Comparison of ENCODE assay signal across 18 cellular contexts in the genomic region with DNA sequence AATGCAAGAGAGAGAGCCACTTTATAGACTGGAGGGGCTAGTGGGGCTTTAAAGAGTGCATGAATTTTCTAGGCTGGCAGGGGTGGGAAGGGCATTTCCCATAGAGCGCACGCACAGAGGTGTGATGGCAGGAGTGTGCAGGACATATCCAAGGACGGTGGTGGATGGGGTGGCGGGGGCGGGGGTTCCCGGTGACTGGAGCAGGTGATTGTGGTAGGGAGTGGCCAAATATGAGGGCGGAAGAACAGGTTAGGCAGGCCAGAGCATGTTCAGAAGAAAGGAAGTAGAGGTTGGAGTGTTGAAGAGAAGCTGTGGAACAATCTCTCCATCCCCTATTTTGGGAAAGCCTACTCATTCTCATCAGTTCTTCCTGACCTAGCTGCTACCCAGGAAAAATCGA. TPM values are rescaled to one million over a fixed set of nuclear protein-coding genes. Genes with fewer than 3 reads are reported as not detected.
DNase-seq lines count a peak whose midpoint lies in the region; ATAC-seq, FAIRE-seq and TF ChIP-seq lines count a peak whose summit lies in the region.
"Had no signal": no experiment of that assay in that cellular context is flagged by ENCODE, and none has a peak within 500 bp of the region (broad histone marks: within the 10 kb centered on the region; RNA-seq: fewer than 3 reads in every experiment).

No MANE protein-coding gene starts in this region.

- TF ChIP-seq RAD21 in HCT116 (IDR thresholded peaks at IDR 0.05; ENCODE audit: low read depth), result no peak

- H3K9me2 ChIP-seq in HCT116 (ENCODE audit: insufficient read depth), result no peaks in the 10 kb centered on the region

- POLR2A ChIA-PET in HCT116 (lab: Charles Lee), result no interaction called here

- no peaks in the 10 kb centered on the region; a peak in 1 of 4 replicates for H3K9me3 ChIP-seq in HCT116 (ENCODE audit: control insufficient read depth in 1 of 2, insufficient read depth in 1 of 2, low read depth in 1 of 2, low read length in 2 of 2)
- no peaks in the 10 kb centered on the region for H3K9me3 ChIP-seq in small intestine (ENCODE audit: control insufficient read depth, low read depth)
- H3K9me3 ChIP-seq: uterus had no signal

- CTCF ChIA-PET in HCT116 (lab: Charles Lee), result no interaction called here

- RAD21 ChIA-PET in HCT116 (lab: Charles Lee; ENCODE audit: low non-redundant PET in 1 of 2, low total read pairs in 2 of 2, uncharacterized antibody in 2 of 2, unreplicated experiment in 2 of 2), result no interaction called here

- no peak overlapping the region for H3K4me3 ChIP-seq in HCT116 (replicated peaks in 1 of 2; ENCODE audit: low read depth in 1 of 2, low read length in 2 of 2)
- H3K4me3 ChIP-seq in small intestine (ENCODE audit: low read depth in 1 of 2, low read length in 2 of 2), result no peak overlapping the region
- H3K4me3 ChIP-seq: BLaER1 treated with 17β-estradiol and CSF1 and Interleukin-3, amounts not matched to agents 10 nM and 100 nM; gastroesophageal sphincter; uterus had no signal

- 0 out of 2 replicates have a peak overlapping the region, but pooled peaks have one; percentile 10 for H3K9ac ChIP-seq in HCT116 (ENCODE audit: low read length)
- H3K9ac ChIP-seq: BLaER1 treated with 17β-estradiol and CSF1 and Interleukin-3, amounts not matched to agents 10 nM and 100 nM had no signal

- FAIRE-seq in small intestine (lab: Jason Lieb, UNC), result no peak
- FAIRE-seq: G401.6 had no signal

- TF ChIP-seq CTCF in HCT116 (IDR thresholded peaks at IDR 0.05 in 2 of 3, conservative IDR thresholded peaks at IDR 0.05 in 1 of 3; ENCODE audit: borderline replicate concordance in 1 of 3, insufficient read depth in 1 of 3, low read depth in 2 of 3, low read length in 2 of 3), result no peak

- no peak for TF ChIP-seq POLR2A in HCT116 (IDR thresholded peaks at IDR 0.05; ENCODE audit: borderline replicate concordance, extremely low read depth, insufficient read depth, insufficient read length)

- DNase-seq in HCT116 (ENCODE audit: low read depth, low spot score) (peak; percentile 8), NCI-H526 (lab: John Stamatoyannopoulos, UW) (peak; percentile 45 to 85), epithelial cell of prostate (ENCODE audit: low read depth, low spot score) (peak; percentile 40), small intestine (peak; percentile 80), A172 (ENCODE audit: low spot score) (no peak), glomerular visceral epithelial cell (ENCODE audit: extremely low spot score) (no peak), mesenteric fat pad (ENCODE audit: low spot score) (no peak), NCI-H1694 treated with DMSO at 0.1 percent for 48 hours (lab: John Stamatoyannopoulos, UW) (no peak)
- DNase-seq: activated CD4-positive, CD25-positive, alpha-beta regulatory T cell; activated CD8-positive, alpha-beta memory T cell treated with anti-CD3 and anti-CD28 coated beads, Interleukin-2, amount 50 U/mL, for 4 hours; left cardiac atrium; natural killer cell; NCI-H1436 treated with DMSO at 0.1 percent for 48 hours; SW 1271; uterus had no signal

- H3K27ac ChIP-seq in HCT116 (ENCODE audit: low read depth, low read length) (no peak overlapping the region), epithelial cell of prostate (peak overlapping the region; percentile 53), small intestine (ENCODE audit: low read depth in 1 of 2, low read length in 1 of 2) (no peak overlapping the region)
- H3K27ac ChIP-seq: BLaER1 treated with 17β-estradiol and CSF1 and Interleukin-3, amounts not matched to agents 10 nM and 100 nM; gastroesophageal sphincter; uterus had no signal

- peak; percentile 77 for ATAC-seq in HCT116
- ATAC-seq: gastroesophageal sphincter, left cardiac atrium, natural killer cell had no signal

- peak overlapping the region; percentile 53 for H3K4me2 ChIP-seq in HCT116 (ENCODE audit: low read length)
- H3K4me2 ChIP-seq: BLaER1 treated with 17β-estradiol and CSF1 and Interleukin-3, amounts not matched to agents 10 nM and 100 nM had no signal

- H3K4me1 ChIP-seq in HCT116 (ENCODE audit: control insufficient read depth in 1 of 2, insufficient read depth in 2 of 2, low read length in 2 of 2) (peaks cover 9 to 14% of the 10 kb centered on the region in 2 experiments), small intestine (ENCODE audit: control insufficient read depth in 2 of 2, insufficient read depth in 1 of 2, low read depth in 1 of 2, low read length in 1 of 2) (no peaks in the 10 kb centered on the region)
- H3K4me1 ChIP-seq: BLaER1 treated with 17β-estradiol and CSF1 and Interleukin-3, amounts not matched to agents 10 nM and 100 nM; gastroesophageal sphincter; uterus had no signal

- no peaks in the 10 kb centered on the region for H4K20me1 ChIP-seq in HCT116 (ENCODE audit: insufficient read depth)
- H4K20me1 ChIP-seq: BLaER1 treated with 17β-estradiol and CSF1 and Interleukin-3, amounts not matched to agents 10 nM and 100 nM had no signal

- H3K27me3 ChIP-seq in HCT116 (ENCODE audit: insufficient read depth, low read length) (no peaks in the 10 kb centered on the region), small intestine (ENCODE audit: control insufficient read depth in 2 of 2, insufficient read depth in 2 of 2, low read length in 2 of 2) (no peaks in the 10 kb centered on the region)
- H3K27me3 ChIP-seq: BLaER1 treated with 17β-estradiol and CSF1 and Interleukin-3, amounts not matched to agents 10 nM and 100 nM; gastroesophageal sphincter; uterus had no signal

- H2AFZ ChIP-seq in HCT116 (ENCODE audit: low read depth, low read length, poor library complexity, severe bottlenecking), result peak overlapping the region; percentile 40

- intact Hi-C loops in HCT116 (cut with micrococcal nuclease), result no loop called here

- 20 to 62% (median 28%) methylated on average over 7 to 8 of the region's 8 CpGs for WGBS in small intestine, 3 donors

- H3K36me3 ChIP-seq in HCT116 (ENCODE audit: control insufficient read depth in 1 of 2, insufficient read depth in 2 of 2, low read length in 2 of 2) (0 out of 4 replicates have a peak, but pooled peaks cover 0 to 2% of the 10 kb centered on the region in 2 experiments), small intestine (ENCODE audit: control insufficient read depth in 2 of 2, insufficient read depth in 2 of 2, low read length in 2 of 2) (no peaks in the 10 kb centered on the region)
- H3K36me3 ChIP-seq: gastroesophageal sphincter, uterus had no signal

- H3K79me2 ChIP-seq in HCT116 (ENCODE audit: insufficient read depth, low read length), result no peaks in the 10 kb centered on the region

- BruUV-seq in HCT116 (replicated peaks; lab: Mats Ljungman, UMichigan), result no TSS peak

TF ChIP-seq in HCT116, 20 proteins besides CTCF, POLR2A, EP300 and RAD21:
- TF ChIP-seq SP1 (IDR thresholded peaks at IDR 0.05; ENCODE audit: low read depth), result peak; percentile 38; the same call in 1 of the 2 replicates
- TF ChIP-seq TCF7L2 (IDR thresholded peaks at IDR 0.05; ENCODE audit: borderline replicate concordance, extremely low read depth, insufficient read depth, insufficient read length), result no peak
- no peak for TF ChIP-seq JUND (IDR thresholded peaks at IDR 0.05)
- TF ChIP-seq FOSL1 (IDR thresholded peaks at IDR 0.05; ENCODE audit: low read depth), result no peak
- TF ChIP-seq SIN3A (IDR thresholded peaks at IDR 0.05; ENCODE audit: low read depth), result no peak
- 0 out of 2 replicates have a peak, but pooled peaks have one; percentile 17 for TF ChIP-seq CBX3 (IDR thresholded peaks at IDR 0.05; ENCODE audit: low read depth)
- TF ChIP-seq, protein P1, sequence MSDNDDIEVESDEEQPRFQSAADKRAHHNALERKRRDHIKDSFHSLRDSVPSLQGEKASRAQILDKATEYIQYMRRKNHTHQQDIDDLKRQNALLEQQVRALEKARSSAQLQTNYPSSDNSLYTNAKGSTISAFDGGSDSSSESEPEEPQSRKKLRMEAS (IDR thresholded peaks at IDR 0.05), result peak; percentile 35; the same call in 1 of the 2 replicates
TF ChIP-seq in HCT116: peak in this region for 3.

RNA-seq across cellular contexts. Expression of a gene that starts 18.1 kb away (rescaled TPM):
- 6.6 TPM for total RNA-seq in HCT116 (2021; ENCODE audit: unreplicated experiment)
- 3.9 and 5.8 TPM in 2 replicates for polyA plus RNA-seq in HCT116 (2012)
- polyA plus RNA-seq in small intestine, result 1 to 10 TPM in 2 of 3 donors, not detected in 1; 1.1 to 2.7 TPM
- 0.78 and 1.3 TPM in 2 replicates for total RNA-seq in A172 (2014; rRNA removed; shearing (Covaris generic))
- total RNA-seq in mesenteric fat pad, result 0.35 TPM

Comparison
In these comparisons a context has a peak if more than half of its experiments do, and no peak if none do; other contexts are left out.
1. DNase-seq: peak in HCT116 (single experiment), NCI-H526 (2 of 2), epithelial cell of prostate (single experiment) and small intestine (single experiment); none in A172 (single experiment), glomerular visceral epithelial cell (single experiment), mesenteric fat pad (single experiment) and NCI-H1694 treated with DMSO at 0.1 percent for 48 hours (single experiment).